ENCODE assay signal across 11 cellular contexts in genomic region chr15:52093539-52094502, GRCh38. TPM values are rescaled to one million over a fixed set of nuclear protein-coding genes. Genes with fewer than 3 reads are reported as not detected.
A peak's percentile ranks its signal among the peaks of the same experiment; 100 is the strongest.
DNase-seq lines count a peak whose midpoint lies in the region; ATAC-seq, FAIRE-seq and TF ChIP-seq lines count a peak whose summit lies in the region.
"Had no signal": no experiment of that assay in that cellular context is flagged by ENCODE, and none has a peak within 500 bp of the region (broad histone marks: within the 10 kb centered on the region; RNA-seq: fewer than 3 reads in every experiment).

No MANE protein-coding gene starts in this region.

- no peaks in the 10 kb centered on the region for H3K36me3 ChIP-seq in brain microvascular endothelial cell (replicated peaks)
- no peaks in the 10 kb centered on the region for H3K36me3 ChIP-seq in effector memory CD4-positive, alpha-beta T cell (ENCODE audit: control insufficient read depth, insufficient read depth, low read length)
- H3K36me3 ChIP-seq: thyroid gland had no signal

- whole genome bisulfite sequencing in A549 (ENCODE audit: missing lambda C conversion rate): 37% methylated on average over 12 of the region's 12 CpGs

- H3K9me3 ChIP-seq in A549: peaks cover 14% of the 10 kb centered on the region; the same call in 2 of the 3 replicates
- H3K9me3 ChIP-seq in effector memory CD4-positive, alpha-beta T cell (ENCODE audit: control insufficient read depth, low read length): no peaks in the 10 kb centered on the region
- H3K9me3 ChIP-seq: thyroid gland had no signal

- peak overlapping the region; percentile 83 to 91 for H3K27ac ChIP-seq in A549
- H3K27ac ChIP-seq in brain microvascular endothelial cell: peak overlapping the region; percentile 86
- H3K27ac ChIP-seq in effector memory CD4-positive, alpha-beta T cell (ENCODE audit: insufficient read depth, low read length, poor library complexity, severe bottlenecking): no peak overlapping the region
- H3K27ac ChIP-seq: thyroid gland had no signal

- H3K27me3 ChIP-seq in brain microvascular endothelial cell (replicated peaks): no peaks in the 10 kb centered on the region
- H3K27me3 ChIP-seq in effector memory CD4-positive, alpha-beta T cell (replicated peaks; ENCODE audit: control insufficient read depth, insufficient read depth, low read length, poor library complexity, severe bottlenecking): no peaks in the 10 kb centered on the region
- H3K27me3 ChIP-seq: thyroid gland had no signal

- H3K4me3 ChIP-seq in A549 (no peak overlapping the region), brain microvascular endothelial cell (ENCODE audit: low read depth, low read length) (no peak overlapping the region)
- no peak overlapping the region for H3K4me3 ChIP-seq in effector memory CD4-positive, alpha-beta T cell (ENCODE audit: insufficient read depth, low read depth, low read length, poor library complexity, severe bottlenecking)
- H3K4me3 ChIP-seq: thyroid gland had no signal

- TF ChIP-seq EP300 in A549 (IDR thresholded peaks at IDR 0.05): peak; percentile 63 to 79; a peak in 2 of 5 replicates

- in situ Hi-C loops in brain microvascular endothelial cell (cut with HindIII; ENCODE audit: low pct_ligation_motif_present, low sequenced_read_pairs): no loop called here

- DNase-seq in A549 (ENCODE audit: low read depth in 1 of 2, low spot score in 1 of 2) (peak; percentile 46 to 86), M059J (ENCODE audit: low read depth) (peak; percentile 98), brain microvascular endothelial cell (peak; percentile 75), left lobe of liver (ENCODE audit: low spot score) (no peak), DMS114 treated with DMSO at 0.1 percent for 48 hours (lab: John Stamatoyannopoulos, UW; ENCODE audit: unreplicated experiment) (no peak)
- DNase-seq in effector memory CD4-positive, alpha-beta T cell: no peak
- DNase-seq: CD8-positive, alpha-beta T cell; nucleus accumbens had no signal

- TF ChIP-seq POLR2A in A549 (IDR thresholded peaks at IDR 0.05; ENCODE audit: low read length): no peak

- ATAC-seq in A549 (peak; percentile 81 to 84), left lobe of liver (peak; percentile 45), GM18519 (IDR thresholded peaks at IDR 0.05; ENCODE audit: low FRiP score, unreplicated experiment) (no peak), HG02840 (IDR thresholded peaks at IDR 0.05; ENCODE audit: low FRiP score, unreplicated experiment) (no peak)
- ATAC-seq: CD8-positive, alpha-beta T cell had no signal

- CTCF ChIA-PET in A549 (lab: Yijun Ruan, JAX): interaction anchor here (0.9 to 1.9 kb wide), 7 partner anchors 15 to 107 kb away, joined by 3 to 15 read pairs (median 4); no protein-coding TSS in a partner anchor

- FAIRE-seq in A549 (lab: Jason Lieb, UNC): peak; percentile 90

- H3K4me1 ChIP-seq in A549: peaks cover 43% of the 10 kb centered on the region
- no peaks in the 10 kb centered on the region for H3K4me1 ChIP-seq in effector memory CD4-positive, alpha-beta T cell (ENCODE audit: control insufficient read depth, insufficient read depth, low read length, poor library complexity, severe bottlenecking)

- POLR2A ChIA-PET in A549 (lab: Yijun Ruan, JAX): interaction anchor here (1.0 kb wide), 1 partner anchor 86 kb away, joined by 4 read pairs; no protein-coding TSS in a partner anchor

- H3K4me2 ChIP-seq in A549: peak overlapping the region; percentile 67

- TF ChIP-seq CTCF in A549 (IDR thresholded peaks at IDR 0.05) (no peak), brain microvascular endothelial cell (IDR thresholded peaks at IDR 0.05; ENCODE audit: low read depth, low read length, missing control alignments) (no peak)

- TF ChIP-seq RAD21 in A549 (conservative IDR thresholded peaks at IDR 0.05 in 1 of 2, IDR thresholded peaks at IDR 0.05 in 1 of 2): peak in 1 of 2 experiments; percentile 19; a peak in 3 of 5 replicates

TF ChIP-seq in A549, 52 proteins besides CTCF, POLR2A, EP300 and RAD21:
- TF ChIP-seq SMC3 (IDR thresholded peaks at IDR 0.05) (0 out of 3 replicates have a peak, but pooled peaks have one; percentile 28), MAX (IDR thresholded peaks at IDR 0.05) (peak; percentile 86), ATOH8 (CRISPR knock-in tag; IDR thresholded peaks at IDR 0.05; ENCODE audit: low read depth) (peak; percentile 93), FOSL2 (IDR thresholded peaks at IDR 0.05) (peak; percentile 37), FOSL2 (CRISPR knock-in tag; IDR thresholded peaks at IDR 0.05) (peak; percentile 72), HOXB13 (CRISPR knock-in tag; IDR thresholded peaks at IDR 0.05; ENCODE audit: low read depth) (peak; percentile 54; the same call in 1 of the 2 replicates), FOXS1 (CRISPR knock-in tag; IDR thresholded peaks at IDR 0.05) (peak; percentile 68; the same call in 1 of the 2 replicates), ZC3H11A (IDR thresholded peaks at IDR 0.05) (peak; percentile 9; the same call in 1 of the 2 replicates), JUN (IDR thresholded peaks at IDR 0.05) (peak in 1 of 2 experiments; percentile 73; a peak in 3 of 5 replicates), MAFK (IDR thresholded peaks at IDR 0.05; ENCODE audit: partially characterized antibody) (peak; percentile 95), HDAC2 (IDR thresholded peaks at IDR 0.05) (no peak), CEBPB (IDR thresholded peaks at IDR 0.05) (peak in 1 of 2 experiments; percentile 74; a peak in 2 of 4 replicates), TFCP2L1 (CRISPR knock-in tag; IDR thresholded peaks at IDR 0.05) (0 out of 2 replicates have a peak, but pooled peaks have one; percentile 12), HEYL (CRISPR knock-in tag; IDR thresholded peaks at IDR 0.05) (no peak), GATA3 (IDR thresholded peaks at IDR 0.05; ENCODE audit: borderline replicate concordance) (peak; percentile 82; the same call in 1 of the 2 replicates), ESRRA (IDR thresholded peaks at IDR 0.05; ENCODE audit: borderline replicate concordance, low read length) (peak; percentile 73), JUNB (IDR thresholded peaks at IDR 0.05) (peak; percentile 79), HOXB5 (CRISPR knock-in tag; IDR thresholded peaks at IDR 0.05) (peak; percentile 27), EHMT2 (IDR thresholded peaks at IDR 0.05; ENCODE audit: low read depth) (no peak), KDM5A (IDR thresholded peaks at IDR 0.05) (no peak), ZFP36 (IDR thresholded peaks at IDR 0.05; ENCODE audit: borderline replicate concordance, partially characterized antibody) (no peak)

RNA-seq across cellular contexts. Expression of gene BCL2L10, which starts 18.8 kb away (rescaled TPM):
- polyA plus RNA-seq in A549 (2011; rRNA removed) (0.09 and 0.42 TPM in 2 replicates), A549 (2017; fragmentation: RNase III; extraction: RNeasy Plus Mini Kit Qiagen cat#74134 plus additional on column Dnase treatment) (0.06 to 0.08 TPM (median 0.07 TPM) in 3 replicates)
- 0.06 TPM in 1 of 2 replicates, not detected in the other for polyA plus RNA-seq in A549 (2012; cell fraction: cytosol; rRNA removed)
- 0.19 and 0.27 TPM in 2 replicates for polyA plus RNA-seq in A549 (2012; cell fraction: nucleus; rRNA removed)
- not detected in 2 replicates for polyA minus RNA-seq in A549 (2011; rRNA and poly(A)+ RNA removed)
- not detected in 2 replicates for total RNA-seq in M059J (2014; rRNA removed; shearing (Covaris generic))
- 4.2 TPM for total RNA-seq in left lobe of liver

Comparison
In these comparisons a context has a peak if more than half of its experiments do, and no peak if none do; other contexts are left out.
1. ATAC-seq: peak in A549 (2 of 2) and left lobe of liver (single experiment); none in GM18519 (single experiment) and HG02840 (single experiment).
2. DNase-seq: peak in A549 (2 of 2), M059J (single experiment) and brain microvascular endothelial cell (single experiment); none in left lobe of liver (single experiment), DMS114 treated with DMSO at 0.1 percent for 48 hours (single experiment) and effector memory CD4-positive, alpha-beta T cell (0 of 3).